ENCODE assay signal across 20 cellular contexts in the genomic region with DNA sequence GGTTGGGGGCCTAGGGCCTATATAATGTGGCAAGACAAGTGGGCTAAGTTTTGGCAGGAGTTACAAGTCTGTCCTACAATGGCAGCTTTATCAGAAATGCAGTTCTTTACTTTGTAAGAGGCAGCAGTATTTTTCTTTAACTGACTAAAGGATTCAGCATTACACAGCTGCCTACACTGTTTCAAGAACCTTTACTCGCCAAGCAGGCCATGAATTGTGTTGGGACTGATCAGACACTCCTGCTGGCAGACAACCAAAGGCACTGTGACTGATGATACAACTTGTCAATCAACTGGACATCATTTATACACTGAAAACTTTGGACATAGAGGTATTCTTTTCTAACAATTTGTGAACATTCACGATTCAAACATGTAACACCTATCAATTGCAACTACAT.
"Had no signal": no experiment of that assay in that cellular context is flagged by ENCODE, and none has a peak within 500 bp of the region (broad histone marks: within the 10 kb centered on the region; RNA-seq: fewer than 3 reads in every experiment).

No MANE protein-coding gene starts in this region.

- H3K4me2 ChIP-seq: hepatocyte had no signal

- DNase-seq: dermis blood vessel endothelial cell; dorsolateral prefrontal cortex; effector CD4-positive, alpha-beta T cell; effector memory CD4-positive, alpha-beta T cell; foreskin keratinocyte; heart left ventricle; left cardiac atrium; left lung; left ventricle myocardium superior; lower lobe of right lung; mesenchymal stem cell; mucosa of descending colon had no signal

- H3K27me3 ChIP-seq: esophagus muscularis mucosa, foreskin keratinocyte, gastroesophageal sphincter, hepatocyte had no signal

- H3K4me3 ChIP-seq: coronary artery, dorsolateral prefrontal cortex, esophagus muscularis mucosa, gastroesophageal sphincter, heart left ventricle, hepatocyte, left lung, lower lobe of right lung, mucosa of descending colon had no signal

- H3K27ac ChIP-seq: coronary artery, dorsolateral prefrontal cortex, esophagus muscularis mucosa, foreskin keratinocyte, gastroesophageal sphincter, heart left ventricle, hepatocyte, left lung, lower lobe of right lung had no signal

- H2AFZ ChIP-seq: hepatocyte had no signal

- H3K36me3 ChIP-seq: esophagus muscularis mucosa, left lung, lower lobe of right lung had no signal

- ATAC-seq: foreskin keratinocyte, gastroesophageal sphincter, heart left ventricle, left cardiac atrium, left lung, left ventricle myocardium superior, lower lobe of right lung, mucosa of descending colon had no signal

- H3K9me3 ChIP-seq: esophagus muscularis mucosa, gastroesophageal sphincter, left lung, lower lobe of right lung, mucosa of descending colon had no signal

- FAIRE-seq: colon, frontal cortex, islet of Langerhans, keratinocyte had no signal

- H3K4me1 ChIP-seq: gastroesophageal sphincter, left lung, lower lobe of right lung had no signal
